ENCODE assay signal across 8 cellular contexts in the genomic region with DNA sequence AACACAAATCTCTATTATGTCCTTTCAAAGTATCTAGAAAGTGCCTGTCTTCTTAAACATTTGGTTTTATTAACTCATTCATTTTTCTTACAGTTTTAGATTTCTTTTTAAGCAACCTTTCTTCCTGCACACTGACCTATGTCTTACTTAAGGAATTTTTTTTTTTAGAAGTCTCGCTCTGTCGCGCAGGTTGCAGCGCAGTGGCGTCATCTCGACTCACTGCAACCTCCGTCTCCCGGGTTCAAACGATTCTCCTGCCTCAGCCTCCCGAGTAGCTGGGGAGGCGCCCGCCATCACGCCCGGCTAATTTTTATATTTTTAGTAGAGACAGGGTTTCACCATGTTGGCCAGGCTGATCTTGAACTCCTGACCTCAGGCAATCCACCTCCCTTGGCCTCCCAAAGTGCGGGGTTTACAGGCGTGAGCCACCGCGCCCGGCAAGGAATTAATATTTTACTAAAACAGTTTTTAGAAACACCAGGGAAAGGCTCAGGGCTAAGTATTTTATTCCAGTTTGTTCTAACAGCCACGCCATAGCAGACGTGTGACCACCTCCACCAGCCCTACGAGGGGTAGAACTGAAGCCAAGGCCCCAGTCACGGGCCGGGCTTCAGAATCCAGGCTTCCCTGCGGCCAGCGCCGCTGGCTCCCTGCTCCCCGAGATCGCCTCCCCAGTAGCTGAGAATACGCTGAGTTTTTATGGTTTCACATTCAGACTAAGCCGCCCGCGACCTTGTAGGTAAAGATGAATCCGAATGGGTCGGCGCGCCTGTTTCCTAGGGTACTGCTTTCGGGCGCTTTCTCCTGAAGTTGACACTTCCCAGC. TPM values are rescaled to one million over a fixed set of nuclear protein-coding genes. Genes with fewer than 3 reads are reported as not detected.
A peak's percentile ranks its signal among the peaks of the same experiment; 100 is the strongest.
DNase-seq lines count a peak whose midpoint lies in the region; ATAC-seq and TF ChIP-seq lines count a peak whose summit lies in the region.

No MANE protein-coding gene starts in this region.

- H3K36me3 ChIP-seq in gastroesophageal sphincter = no peaks in the 10 kb centered on the region

- H3K4me3 ChIP-seq in gastroesophageal sphincter = peak overlapping the region; percentile 84

- 0 to 5% methylated on average over 8 to 15 of the region's 39 CpGs for WGBS in gastroesophageal sphincter (ENCODE audit: low coverage in 1 of 2), 2 donors

- ATAC-seq in HG02840 (IDR thresholded peaks at IDR 0.05; ENCODE audit: low FRiP score, unreplicated experiment) = peak; percentile 18
- ATAC-seq in gastroesophageal sphincter = peak; percentile 6

- DNase-seq in NCI-H1092 treated with DMSO at 0.1 percent for 48 hours (lab: John Stamatoyannopoulos, UW) (peak; percentile 11), NCI-H1092 (lab: John Stamatoyannopoulos, UW) (no peak), NCI-H748 treated with DMSO at 0.1 percent for 48 hours (lab: John Stamatoyannopoulos, UW) (peak; percentile 67), activated T-helper 1 cell treated with Interleukin-2 at 50 U/mL for 16 hours (ENCODE audit: low read depth) (peak; percentile 9), pons (ENCODE audit: low spot score) (peak; percentile 51), GDM1 (lab: John Stamatoyannopoulos, UW) (no peak)

- TF ChIP-seq POLR2A in gastroesophageal sphincter (IDR thresholded peaks at IDR 0.05) = no peak

- peaks cover 0 to 40% (median 7%) of the 10 kb centered on the region in 3 donors for H3K4me1 ChIP-seq in gastroesophageal sphincter

- no peaks in the 10 kb centered on the region for H3K9me3 ChIP-seq in gastroesophageal sphincter

- peak overlapping the region; percentile 97 to 100 (median 100) for H3K27ac ChIP-seq in gastroesophageal sphincter

- no peak for TF ChIP-seq CTCF in gastroesophageal sphincter (IDR thresholded peaks at IDR 0.05)

- TF ChIP-seq EP300 in gastroesophageal sphincter (IDR thresholded peaks at IDR 0.05) = no peak

- H3K27me3 ChIP-seq in gastroesophageal sphincter = no peaks in the 10 kb centered on the region

RNA-seq across cellular contexts. Expression of a gene that starts 0.9 kb away (rescaled TPM):
- total RNA-seq in gastroesophageal sphincter = 100 to 1,000 TPM in 1 of 4 donors, 10 to 100 TPM in 3; 61.5 to 106 (median 72.6) TPM

RNA-seq across cellular contexts. Expression of a gene that starts 17.6 kb away (rescaled TPM):
- total RNA-seq in gastroesophageal sphincter = 10 to 100 TPM; 16.6 to 18.2 (median 17.3) TPM

Comparison
In these comparisons a context has a peak if more than half of its experiments do, and no peak if none do; other contexts are left out.
1. DNase-seq: peak in NCI-H1092 treated with DMSO at 0.1 percent for 48 hours (single experiment), NCI-H748 treated with DMSO at 0.1 percent for 48 hours (single experiment), activated T-helper 1 cell treated with Interleukin-2 at 50 U/mL for 16 hours (single experiment) and pons (single experiment); none in NCI-H1092 (single experiment) and GDM1 (single experiment).